ENCODE assay signal across 9 cellular contexts in the genomic region with DNA sequence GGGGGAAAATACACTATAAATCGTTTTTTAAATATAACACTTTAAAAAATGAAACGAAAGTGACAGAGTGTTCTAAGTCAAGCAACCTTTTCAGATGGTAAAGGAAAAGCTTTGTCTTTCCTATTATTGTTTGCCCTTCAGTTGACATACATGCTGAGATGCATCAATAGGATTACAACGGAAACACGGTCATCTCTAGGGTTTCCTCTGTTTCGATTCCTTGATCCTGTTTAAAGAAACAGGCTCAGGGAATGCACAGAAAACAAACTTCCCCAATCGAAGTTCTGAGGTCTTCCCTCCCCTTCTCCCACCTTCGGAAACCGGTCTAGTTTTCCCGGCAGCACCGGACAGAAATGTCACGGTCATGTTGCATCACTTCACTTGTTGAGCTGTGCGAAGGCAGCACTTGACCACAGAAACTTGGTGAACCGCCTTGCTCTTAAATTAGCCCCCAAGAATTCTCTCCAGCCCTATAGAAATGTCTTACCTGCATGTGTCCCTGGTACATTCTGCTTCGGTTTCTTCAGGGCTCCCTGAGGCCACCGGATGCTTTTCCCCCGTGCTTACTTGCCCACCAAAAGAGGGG. TPM values are rescaled to one million over a fixed set of nuclear protein-coding genes. Genes with fewer than 3 reads are reported as not detected.
DNase-seq lines count a peak whose midpoint lies in the region; ATAC-seq, FAIRE-seq and TF ChIP-seq lines count a peak whose summit lies in the region.
"Had no signal": no experiment of that assay in that cellular context is flagged by ENCODE, and none has a peak within 500 bp of the region (broad histone marks: within the 10 kb centered on the region; RNA-seq: fewer than 3 reads in every experiment).

No MANE protein-coding gene starts in this region.

- peaks cover 14% of the 10 kb centered on the region for H3K4me1 Mint-ChIP-seq in CD8-positive, alpha-beta T cell (ENCODE audit: low read depth)
- peaks cover 14% of the 10 kb centered on the region for H3K4me1 Mint-ChIP-seq in activated B cell treated with CpG ODN at 0.5 μM for 24 hours
- peaks cover 8% of the 10 kb centered on the region for H3K4me1 Mint-ChIP-seq in nephron

- CTCF ChIA-PET in CD8-positive, alpha-beta T cell (lab: Charles Lee): no interaction called here
- CTCF ChIA-PET in activated B cell treated with CpG ODN at 0.5 μM for 24 hours (lab: Charles Lee): no interaction called here

- H3K36me3 Mint-ChIP-seq in CD8-positive, alpha-beta T cell: no peaks in the 10 kb centered on the region
- H3K36me3 Mint-ChIP-seq in activated B cell treated with CpG ODN at 0.5 μM for 24 hours (ENCODE audit: low read depth) (no peaks in the 10 kb centered on the region), nephron (ENCODE audit: low read depth) (no peaks in the 10 kb centered on the region)

- no peak for TF ChIP-seq CTCF in CD8-positive, alpha-beta T cell (IDR thresholded peaks at IDR 0.05)
- TF ChIP-seq CTCF in activated B cell treated with CpG ODN at 0.5 μM for 24 hours (IDR thresholded peaks at IDR 0.05) (no peak), nephron (IDR thresholded peaks at IDR 0.05; ENCODE audit: unreplicated experiment in 3 of 3) (no peak), lower leg skin (IDR thresholded peaks at IDR 0.05) (no peak)

- peaks cover 5% of the 10 kb centered on the region for H3K27me3 ChIP-seq in CD8-positive, alpha-beta T cell (ENCODE audit: insufficient read depth, low read length)
- H3K27me3 ChIP-seq in SJCRH30: no peaks in the 10 kb centered on the region

- intact Hi-C loops in CD8-positive, alpha-beta T cell (cut with DNase I, micrococcal nuclease): no loop called here
- intact Hi-C loops in activated B cell treated with CpG ODN at 0.5 μM for 24 hours (cut with micrococcal nuclease) (no loop called here), lower leg skin (cut with DNase I; ENCODE audit: low total_unique reads) (no loop called here)

- peaks cover 6% of the 10 kb centered on the region for H3K4me1 ChIP-seq in CD8-positive, alpha-beta T cell (ENCODE audit: insufficient read depth, low read length)
- no peaks in the 10 kb centered on the region for H3K4me1 ChIP-seq in SJCRH30

- peak; percentile 86 for FAIRE-seq in GM19239 (lab: Jason Lieb, UNC)

- no peak overlapping the region for H3K27ac ChIP-seq in CD8-positive, alpha-beta T cell (ENCODE audit: low read depth, low read length)
- no peak overlapping the region for H3K27ac ChIP-seq in SJCRH30

- no peaks in the 10 kb centered on the region for H3K9me3 ChIP-seq in CD8-positive, alpha-beta T cell (ENCODE audit: low read length)
- H3K9me3 ChIP-seq in SJCRH30 (replicated peaks): no peaks in the 10 kb centered on the region

- no peak overlapping the region for H3K27ac Mint-ChIP-seq in CD8-positive, alpha-beta T cell
- H3K27ac Mint-ChIP-seq in activated B cell treated with CpG ODN at 0.5 μM for 24 hours: no peak overlapping the region
- H3K27ac Mint-ChIP-seq in nephron: no peak overlapping the region

- DNase-seq in CD8-positive, alpha-beta T cell: no peak
- DNase-seq in GM19239 (ENCODE audit: insufficient read length, low spot score) (peak; percentile 13), activated B cell treated with CpG ODN at 0.5 μM for 24 hours (no peak), SJCRH30 (no peak), lower leg skin (ENCODE audit: low spot score in 2 of 2) (no peak), activated gamma-delta T cell (lab: John Stamatoyannopoulos, UW) (no peak)

- H3K9me3 Mint-ChIP-seq in CD8-positive, alpha-beta T cell: no peaks in the 10 kb centered on the region
- H3K9me3 Mint-ChIP-seq in activated B cell treated with CpG ODN at 0.5 μM for 24 hours: no peaks in the 10 kb centered on the region
- H3K9me3 Mint-ChIP-seq in nephron: no peaks in the 10 kb centered on the region

- no peak for TF ChIP-seq POLR2A in lower leg skin (IDR thresholded peaks at IDR 0.05)

- WGBS in lower leg skin, 2 donors: 4 to 6% methylated on average over 16 of the region's 16 CpGs

- no peak for ATAC-seq in CD8-positive, alpha-beta T cell
- ATAC-seq in HG03196 (IDR thresholded peaks at IDR 0.05; ENCODE audit: unreplicated experiment) (peak; percentile 48), activated B cell treated with CpG ODN at 0.5 μM for 24 hours (ENCODE audit: low read depth) (no peak)

- POLR2A ChIA-PET in CD8-positive, alpha-beta T cell (lab: Charles Lee): interaction anchor here (0.5 kb wide), 1 partner anchor 12 kb away, joined by 3 read pairs; no protein-coding TSS in a partner anchor
- POLR2A ChIA-PET in activated B cell treated with CpG ODN at 0.5 μM for 24 hours (lab: Charles Lee): no interaction called here

- H3K4me3 Mint-ChIP-seq in CD8-positive, alpha-beta T cell: peak overlapping the region; percentile 58
- H3K4me3 Mint-ChIP-seq in activated B cell treated with CpG ODN at 0.5 μM for 24 hours: peak overlapping the region; percentile 33
- H3K4me3 Mint-ChIP-seq in nephron: peak overlapping the region; percentile 76 to 80 (median 78)

- peaks cover 51% of the 10 kb centered on the region for H3K27me3 Mint-ChIP-seq in CD8-positive, alpha-beta T cell (ENCODE audit: low read depth)
- H3K27me3 Mint-ChIP-seq in activated B cell treated with CpG ODN at 0.5 μM for 24 hours: peaks cover 42% of the 10 kb centered on the region
- H3K27me3 Mint-ChIP-seq in nephron (ENCODE audit: low read depth): peaks cover 90% of the 10 kb centered on the region

- no peaks in the 10 kb centered on the region for H3K36me3 ChIP-seq in CD8-positive, alpha-beta T cell (ENCODE audit: insufficient read depth, low read length)
- H3K36me3 ChIP-seq in SJCRH30: no peaks in the 10 kb centered on the region

- no peak overlapping the region for H3K4me3 ChIP-seq in CD8-positive, alpha-beta T cell (ENCODE audit: low read depth, low read length)
- H3K4me3 ChIP-seq in SJCRH30: no peak overlapping the region
- H3K4me3 ChIP-seq in lower leg skin (ENCODE audit: low read depth, poor library complexity, severe bottlenecking): no peak overlapping the region

RNA-seq across cellular contexts. Expression of gene PEX5L, which starts 0.6 kb away (rescaled TPM):
- total RNA-seq in CD8-positive, alpha-beta T cell: not detected
- not detected in 2 replicates for total RNA-seq in activated B cell treated with CpG ODN at 0.5 μM for 24 hours
- total RNA-seq in SJCRH30 (2014; rRNA removed; shearing (Covaris generic)): not detected in 2 replicates
- total RNA-seq in lower leg skin: not detected
- total RNA-seq: IMR-90 had no signal
